ENCODE assay signal across 20 cellular contexts in the genomic region with DNA sequence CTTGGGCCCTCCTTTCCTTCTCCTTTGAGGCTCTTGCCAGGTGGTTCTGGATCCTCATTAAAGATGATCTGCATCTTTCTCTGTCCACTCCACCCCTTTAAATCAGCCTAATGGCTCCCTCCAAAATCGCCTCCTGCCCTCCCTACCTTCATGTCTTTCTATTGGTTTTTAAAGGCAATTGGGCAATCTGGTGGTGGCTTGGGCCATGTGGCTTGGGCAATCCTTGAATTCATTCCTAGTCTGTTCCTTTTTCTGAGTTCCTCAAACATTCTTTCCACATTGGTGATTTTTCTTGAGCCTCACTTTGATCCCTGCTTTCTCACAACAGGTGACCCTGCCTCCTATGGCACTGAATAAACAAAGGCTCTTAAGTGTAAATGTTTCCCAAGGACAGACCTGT.
"Had no signal": no experiment of that assay in that cellular context is flagged by ENCODE, and none has a peak within 500 bp of the region (broad histone marks: within the 10 kb centered on the region; RNA-seq: fewer than 3 reads in every experiment).

No MANE protein-coding gene starts in this region.

- H3K27me3 Mint-ChIP-seq: activated CD4-positive, alpha-beta T cell treated with anti-CD3 and anti-CD28 coated beads, Interleukin-2, amount 10 ng/mL, durations not matched to agents 24 days and 14 days; natural killer cell treated with Interleukin-12 subunit alpha and Interleukin-12 subunit beta and Interleukin-15 and Interleukin-18, amount 100 ng/mL, for 72 hours had no signal

- H3K4me3 ChIP-seq: dorsolateral prefrontal cortex, lung, smooth muscle cell, thoracic aorta had no signal

- DNase-seq: activated CD4-positive, alpha-beta T cell treated with anti-CD3 and anti-CD28 coated beads, Interleukin-2, amount 10 ng/mL, durations not matched to agents 24 days and 14 days; activated CD8-positive, alpha-beta memory T cell treated with anti-CD3 and anti-CD28 coated beads for 24 hours; activated effector memory CD4-positive, alpha-beta T cell treated with anti-CD3 and anti-CD28 coated beads, Interleukin-2, amount 50 U/mL, for 16 hours; activated naive CD4-positive, alpha-beta T cell treated with anti-CD3 and anti-CD28 coated beads, Interleukin-2, amount 50 U/mL, for 16 hours; activated T-cell treated with anti-CD3 and anti-CD28 coated beads, Interleukin-2, amount 50 U/mL, for 72 hours; aorta; brain microvascular endothelial cell; central memory CD4-positive, alpha-beta T cell; dorsolateral prefrontal cortex; foreskin fibroblast; stimulated activated CD4-positive, alpha-beta T cell treated with anti-CD3 and anti-CD28 coated beads, Interleukin-4, amount 100 ng/mL, for 24 hours; T-helper 9 cell had no signal

- H3K27ac ChIP-seq: brain microvascular endothelial cell, dorsolateral prefrontal cortex, epithelial cell of prostate, thoracic aorta had no signal

- H3K27ac Mint-ChIP-seq: activated CD4-positive, alpha-beta T cell treated with anti-CD3 and anti-CD28 coated beads, Interleukin-2, amount 10 ng/mL, durations not matched to agents 24 days and 14 days; activated T-cell treated with anti-CD3 and anti-CD28 coated beads, Interleukin-2, amount 50 U/mL, for 72 hours; natural killer cell treated with Interleukin-12 subunit alpha and Interleukin-12 subunit beta and Interleukin-15 and Interleukin-18, amount 100 ng/mL, for 72 hours; stimulated activated effector memory CD8-positive, alpha-beta T cell treated with anti-CD3 and anti-CD28 coated beads, Interleukin-12 subunit alpha, Interleukin-12 subunit beta, amount 100 ng/mL, for 72 hours had no signal

- H3K36me3 Mint-ChIP-seq: natural killer cell treated with Interleukin-12 subunit alpha and Interleukin-12 subunit beta and Interleukin-15 and Interleukin-18, amount 100 ng/mL, for 72 hours; stimulated activated effector memory CD8-positive, alpha-beta T cell treated with anti-CD3 and anti-CD28 coated beads, Interleukin-12 subunit alpha, Interleukin-12 subunit beta, amount 100 ng/mL, for 72 hours had no signal

- FAIRE-seq: colon had no signal

- H3K27me3 ChIP-seq: brain microvascular endothelial cell, dorsolateral prefrontal cortex had no signal

- ATAC-seq: activated T-cell treated with anti-CD3 and anti-CD28 coated beads, Interleukin-2, amount 50 U/mL, for 72 hours; natural killer cell treated with Interleukin-12 subunit alpha and Interleukin-12 subunit beta and Interleukin-15 and Interleukin-18, amount 100 ng/mL, for 72 hours; sciatic nerve; stimulated activated effector memory CD8-positive, alpha-beta T cell treated with anti-CD3 and anti-CD28 coated beads, Interleukin-12 subunit alpha, Interleukin-12 subunit beta, amount 100 ng/mL, for 72 hours had no signal

- H3K36me3 ChIP-seq: brain microvascular endothelial cell, thoracic aorta had no signal

- H3K4me1 Mint-ChIP-seq: activated CD4-positive, alpha-beta T cell treated with anti-CD3 and anti-CD28 coated beads, Interleukin-2, amount 10 ng/mL, durations not matched to agents 24 days and 14 days; stimulated activated effector memory CD8-positive, alpha-beta T cell treated with anti-CD3 and anti-CD28 coated beads, Interleukin-12 subunit alpha, Interleukin-12 subunit beta, amount 100 ng/mL, for 72 hours had no signal

- H3K9me3 ChIP-seq: thoracic aorta had no signal

- H3K9me3 Mint-ChIP-seq: activated CD4-positive, alpha-beta T cell treated with anti-CD3 and anti-CD28 coated beads, Interleukin-2, amount 10 ng/mL, durations not matched to agents 24 days and 14 days; activated T-cell treated with anti-CD3 and anti-CD28 coated beads, Interleukin-2, amount 50 U/mL, for 72 hours; stimulated activated effector memory CD8-positive, alpha-beta T cell treated with anti-CD3 and anti-CD28 coated beads, Interleukin-12 subunit alpha, Interleukin-12 subunit beta, amount 100 ng/mL, for 72 hours had no signal

- H3K4me2 ChIP-seq: smooth muscle cell had no signal

- H3K4me3 Mint-ChIP-seq: activated CD4-positive, alpha-beta T cell treated with anti-CD3 and anti-CD28 coated beads, Interleukin-2, amount 10 ng/mL, durations not matched to agents 24 days and 14 days; activated T-cell treated with anti-CD3 and anti-CD28 coated beads, Interleukin-2, amount 50 U/mL, for 72 hours; natural killer cell treated with Interleukin-12 subunit alpha and Interleukin-12 subunit beta and Interleukin-15 and Interleukin-18, amount 100 ng/mL, for 72 hours; stimulated activated effector memory CD8-positive, alpha-beta T cell treated with anti-CD3 and anti-CD28 coated beads, Interleukin-12 subunit alpha, Interleukin-12 subunit beta, amount 100 ng/mL, for 72 hours had no signal
